ENCODE assay signal across 8 cellular contexts in the genomic region with DNA sequence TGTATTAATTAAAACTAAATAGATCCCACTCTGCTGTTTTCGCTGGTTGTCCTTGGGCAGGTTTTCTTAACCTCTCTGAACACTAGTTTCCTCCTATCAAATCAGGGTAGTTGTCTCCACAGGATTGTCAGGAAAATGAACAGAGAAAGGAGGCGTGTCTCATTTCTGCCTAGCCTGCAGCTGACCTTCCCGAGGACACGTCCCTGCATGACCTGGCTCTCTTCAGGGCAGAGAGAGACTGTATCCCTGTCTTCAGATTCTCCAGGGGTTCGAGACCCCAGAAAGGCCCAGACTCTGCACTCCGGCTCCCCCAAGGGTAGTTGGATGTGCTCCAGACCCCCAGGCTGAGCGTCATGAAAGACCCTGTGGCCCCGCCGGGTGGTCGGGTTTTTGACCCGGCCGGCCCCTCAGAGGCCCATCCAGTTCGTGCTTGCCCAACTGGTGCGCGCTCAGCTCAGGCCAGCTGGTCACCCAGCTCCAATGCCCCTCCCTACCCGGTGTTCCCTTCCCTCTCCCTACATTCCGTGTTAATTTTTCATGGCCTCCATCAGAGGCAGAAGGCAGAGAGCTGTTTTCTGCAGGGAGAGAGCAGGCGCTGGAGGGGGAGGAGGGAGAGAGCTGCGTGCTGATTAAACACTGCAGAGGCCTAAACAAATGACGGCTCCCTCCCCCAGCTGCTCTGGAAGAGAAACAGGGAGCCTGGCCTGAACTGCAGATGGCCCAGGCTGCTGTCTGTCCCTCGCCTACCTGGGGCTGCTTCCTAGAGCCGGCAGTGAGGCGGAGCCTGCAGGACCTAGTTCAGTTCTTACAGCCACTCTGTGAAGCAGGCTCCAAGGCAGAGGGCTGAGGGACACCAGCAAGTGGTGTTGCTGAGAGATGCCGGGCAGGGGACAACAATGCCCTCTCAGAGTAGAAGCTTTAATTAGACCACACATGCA.
DNase-seq lines count a peak whose midpoint lies in the region; ATAC-seq and TF ChIP-seq lines count a peak whose summit lies in the region.

No MANE protein-coding gene starts in this region.

- ATAC-seq in stimulated activated naive CD8-positive, alpha-beta T cell treated with anti-CD3 and anti-CD28 coated beads, Interleukin-15, amount 100 ng/mL, for 72 hours = no peak
- ATAC-seq in HG02763 (IDR thresholded peaks at IDR 0.05; ENCODE audit: unreplicated experiment) (no peak), GM18867 (IDR thresholded peaks at IDR 0.05; ENCODE audit: unreplicated experiment) (no peak)
- ATAC-seq in naive thymus-derived CD4-positive, alpha-beta T cell = no peak

- H3K27ac ChIP-seq in H9 (ENCODE audit: insufficient read length, low read depth, low read length) (no peak overlapping the region), right atrium auricular region (peak overlapping the region; percentile 43 to 58), sigmoid colon (peak overlapping the region; percentile 61 to 96 (median 90))
- no peak overlapping the region for H3K27ac ChIP-seq in naive thymus-derived CD4-positive, alpha-beta T cell (ENCODE audit: low read depth, low read length)

- no peak overlapping the region for H3K4ac ChIP-seq in H9 (ENCODE audit: low read depth, low read length)

- H3K4me3 Mint-ChIP-seq in H9 = peak overlapping the region in 1 of 2 experiments; percentile 34; a peak in 2 of 5 replicates
- H3K4me3 Mint-ChIP-seq in stimulated activated naive CD8-positive, alpha-beta T cell treated with anti-CD3 and anti-CD28 coated beads, Interleukin-15, amount 100 ng/mL, for 72 hours = no peak overlapping the region
- H3K4me3 Mint-ChIP-seq in naive thymus-derived CD4-positive, alpha-beta T cell = no peak overlapping the region

- no peak overlapping the region for H3K4me2 ChIP-seq in H9 (ENCODE audit: insufficient read depth, insufficient read length, low read length)

- H3K4me3 ChIP-seq in right atrium auricular region = no peak overlapping the region
- H3K4me3 ChIP-seq in sigmoid colon = peak overlapping the region in 1 of 4 donors; percentile 12
- no peak overlapping the region for H3K4me3 ChIP-seq in naive thymus-derived CD4-positive, alpha-beta T cell (ENCODE audit: low read length)

- no peak overlapping the region for H4K8ac ChIP-seq in H9 (replicated peaks; ENCODE audit: insufficient read length, low read depth, low read length)

- no peak overlapping the region for H2AK5ac ChIP-seq in H9 (ENCODE audit: insufficient read length, low read length)

- no peak overlapping the region; the same call in 1 of the 2 replicates for H3K14ac ChIP-seq in H9 (ENCODE audit: insufficient read depth, low read length)

- no peaks in the 10 kb centered on the region for H3K79me1 ChIP-seq in H9 (ENCODE audit: insufficient read depth, low read depth, low read length, poor library complexity, severe bottlenecking)

- TF ChIP-seq POLR2A in sigmoid colon (IDR thresholded peaks at IDR 0.05) = peak in 1 of 2 donors; percentile 6

- H3K9me3 Mint-ChIP-seq in H9 = no peaks in the 10 kb centered on the region
- H3K9me3 Mint-ChIP-seq in stimulated activated naive CD8-positive, alpha-beta T cell treated with anti-CD3 and anti-CD28 coated beads, Interleukin-15, amount 100 ng/mL, for 72 hours = no peaks in the 10 kb centered on the region
- no peaks in the 10 kb centered on the region for H3K9me3 Mint-ChIP-seq in naive thymus-derived CD4-positive, alpha-beta T cell

- CTCF ChIA-PET in naive thymus-derived CD4-positive, alpha-beta T cell (lab: Charles Lee) = interaction anchor here (0.6 kb wide), 1 partner anchor 42 kb away, joined by 3 read pairs; no protein-coding TSS in a partner anchor

- H3K27me3 ChIP-seq in H9 (ENCODE audit: insufficient read depth, low read length) (no peaks in the 10 kb centered on the region), right atrium auricular region (no peaks in the 10 kb centered on the region), sigmoid colon (no peaks in the 10 kb centered on the region)
- no peaks in the 10 kb centered on the region for H3K27me3 ChIP-seq in naive thymus-derived CD4-positive, alpha-beta T cell (ENCODE audit: control insufficient read depth in 2 of 2, insufficient read depth in 2 of 2, low read length in 2 of 2)

- peak overlapping the region in 1 of 3 experiments; percentile 80; a peak in 2 of 7 replicates for H3K27ac Mint-ChIP-seq in H9
- H3K27ac Mint-ChIP-seq in stimulated activated naive CD8-positive, alpha-beta T cell treated with anti-CD3 and anti-CD28 coated beads, Interleukin-15, amount 100 ng/mL, for 72 hours = no peak overlapping the region
- H3K27ac Mint-ChIP-seq in naive thymus-derived CD4-positive, alpha-beta T cell = no peak overlapping the region

- DNase-seq in H9 = peak; percentile 61
- peak; percentile 44 for DNase-seq in SHP77 treated with DMSO at 0.1 percent for 48 hours (lab: John Stamatoyannopoulos, UW)
- no peak for DNase-seq in right atrium auricular region (ENCODE audit: low spot score)
- DNase-seq in sigmoid colon = peak; percentile 90
- DNase-seq in stimulated activated naive CD8-positive, alpha-beta T cell treated with anti-CD3 and anti-CD28 coated beads, Interleukin-15, amount 100 ng/mL, for 72 hours = no peak
- no peak for DNase-seq in naive thymus-derived CD4-positive, alpha-beta T cell

- H3K56ac ChIP-seq in H9 (ENCODE audit: insufficient read length, low read depth, low read length) = no peak overlapping the region

- POLR2A ChIA-PET in naive thymus-derived CD4-positive, alpha-beta T cell (lab: Charles Lee) = no interaction called here

- no peaks in the 10 kb centered on the region for H3K23me2 ChIP-seq in H9 (ENCODE audit: insufficient read length, low read depth, low read length, poor library complexity, severe bottlenecking)

- no peak overlapping the region for H2BK12ac ChIP-seq in H9 (ENCODE audit: insufficient read length, low read depth, low read length)

- H3K9me3 ChIP-seq in H9 (ENCODE audit: control insufficient read depth, low read depth, low read length) (no peaks in the 10 kb centered on the region), right atrium auricular region (no peaks in the 10 kb centered on the region), sigmoid colon (no peaks in the 10 kb centered on the region)
- H3K9me3 ChIP-seq in naive thymus-derived CD4-positive, alpha-beta T cell (ENCODE audit: control insufficient read depth in 2 of 3, low read length in 3 of 3) = no peaks in the 10 kb centered on the region

- H4K91ac ChIP-seq in H9 (ENCODE audit: insufficient read length, low read depth, low read length) = no peak overlapping the region

- no peak overlapping the region for H3K23ac ChIP-seq in H9 (ENCODE audit: insufficient read length, low read depth, low read length)

- intact Hi-C loops in sigmoid colon (cut with DNase I) = no loop called here
- intact Hi-C loops in naive thymus-derived CD4-positive, alpha-beta T cell (cut with micrococcal nuclease) = no loop called here

- no peak overlapping the region for H4K5ac ChIP-seq in H9 (ENCODE audit: insufficient read length, low read depth, low read length)

- H3K4me1 Mint-ChIP-seq in H9 = peaks cover 23 to 45% of the 10 kb centered on the region in 2 experiments
- peaks cover 30% of the 10 kb centered on the region for H3K4me1 Mint-ChIP-seq in stimulated activated naive CD8-positive, alpha-beta T cell treated with anti-CD3 and anti-CD28 coated beads, Interleukin-15, amount 100 ng/mL, for 72 hours
- H3K4me1 Mint-ChIP-seq in naive thymus-derived CD4-positive, alpha-beta T cell = peaks cover 0 to 33% (median 7%) of the 10 kb centered on the region in 7 donors

- H2AFZ ChIP-seq in H9 (ENCODE audit: low read length) = no peak overlapping the region

- no peak for TF ChIP-seq CTCF in H9 (conservative IDR thresholded peaks at IDR 0.05)
- no peak for TF ChIP-seq CTCF in right atrium auricular region (IDR thresholded peaks at IDR 0.05)
- TF ChIP-seq CTCF in sigmoid colon (IDR thresholded peaks at IDR 0.05) = no peak

- no peak overlapping the region for H2BK20ac ChIP-seq in H9 (ENCODE audit: low read depth, low read length, poor library complexity, severe bottlenecking)

- peak in 2 of 4 donors; percentile 29 to 34 for TF ChIP-seq EP300 in sigmoid colon (IDR thresholded peaks at IDR 0.05)

- H3K27me3 Mint-ChIP-seq in H9 (ENCODE audit: low read depth) = no peaks in the 10 kb centered on the region
- H3K27me3 Mint-ChIP-seq in stimulated activated naive CD8-positive, alpha-beta T cell treated with anti-CD3 and anti-CD28 coated beads, Interleukin-15, amount 100 ng/mL, for 72 hours = no peaks in the 10 kb centered on the region
- no peaks in the 10 kb centered on the region for H3K27me3 Mint-ChIP-seq in naive thymus-derived CD4-positive, alpha-beta T cell

- H2BK120ac ChIP-seq in H9 (ENCODE audit: low read depth, low read length, poor library complexity, severe bottlenecking) = no peak overlapping the region

- H3K9ac ChIP-seq in H9 (ENCODE audit: extremely low read depth, insufficient read length, low read length) = no peak overlapping the region

- H3K4me1 ChIP-seq in H9 (ENCODE audit: insufficient read depth, low read length) (no peaks in the 10 kb centered on the region), right atrium auricular region (peaks cover 0 to 77% of the 10 kb centered on the region in 2 donors), sigmoid colon (peaks cover 0 to 90% (median 80%) of the 10 kb centered on the region in 4 donors)
- peaks cover 0 to 1% of the 10 kb centered on the region in 2 donors for H3K4me1 ChIP-seq in naive thymus-derived CD4-positive, alpha-beta T cell (ENCODE audit: control insufficient read depth in 2 of 2, insufficient read depth in 2 of 2, low read length in 2 of 2)

- peaks cover 3 to 12% (median 6%) of the 10 kb centered on the region in 3 experiments; a peak in 6 of 7 replicates for H3K36me3 Mint-ChIP-seq in H9 (ENCODE audit: insufficient read depth in 1 of 3, low read depth in 3 of 3)
- peaks cover 0 to 9% (median 0%) of the 10 kb centered on the region in 5 donors for H3K36me3 Mint-ChIP-seq in naive thymus-derived CD4-positive, alpha-beta T cell

- no CpG with 5 or more reads among the region's 24 CpGs for WGBS in H9 (ENCODE audit: extremely low coverage, insufficient read length, low lambda C conversion rate)
- 76 to 81% methylated on average over 24 of the region's 24 CpGs for WGBS in sigmoid colon, 2 donors

- no peak overlapping the region for H2BK15ac ChIP-seq in H9 (ENCODE audit: low read depth, low read length)

- H2BK5ac ChIP-seq in H9 (ENCODE audit: insufficient read length, low read length) = no peak overlapping the region

- H3K79me2 ChIP-seq in H9 (ENCODE audit: insufficient read depth, low read length) = no peaks in the 10 kb centered on the region

- no peaks in the 10 kb centered on the region for H4K20me1 ChIP-seq in H9 (ENCODE audit: control insufficient read depth, insufficient read depth, insufficient read length)

- peaks cover 6% of the 10 kb centered on the region for H3K36me3 ChIP-seq in right atrium auricular region
- H3K36me3 ChIP-seq in sigmoid colon = peaks cover 0 to 4% (median 0%) of the 10 kb centered on the region in 4 donors
- no peaks in the 10 kb centered on the region for H3K36me3 ChIP-seq in naive thymus-derived CD4-positive, alpha-beta T cell (ENCODE audit: control insufficient read depth in 2 of 3, insufficient read depth in 3 of 3, low read length in 3 of 3)

- no peak overlapping the region for H3K18ac ChIP-seq in H9 (ENCODE audit: insufficient read length, low read depth, low read length)

- no peak overlapping the region for H3T11ph ChIP-seq in H9 (ENCODE audit: low read length)

Comparison
In these comparisons a context has a peak if more than half of its experiments do, and no peak if none do; other contexts are left out.
1. DNase-seq: peak in H9 (single experiment), SHP77 treated with DMSO at 0.1 percent for 48 hours (single experiment) and sigmoid colon (single experiment); none in right atrium auricular region (single experiment), stimulated activated naive CD8-positive, alpha-beta T cell treated with anti-CD3 and anti-CD28 coated beads, Interleukin-15, amount 100 ng/mL, for 72 hours (0 of 2) and naive thymus-derived CD4-positive, alpha-beta T cell (0 of 9).
2. H3K27ac ChIP-seq: peak in right atrium auricular region (2 of 2) and sigmoid colon (4 of 4); none in H9 (single experiment) and naive thymus-derived CD4-positive, alpha-beta T cell (single experiment).